ENCODE assay signal across 17 cellular contexts in the genomic region with DNA sequence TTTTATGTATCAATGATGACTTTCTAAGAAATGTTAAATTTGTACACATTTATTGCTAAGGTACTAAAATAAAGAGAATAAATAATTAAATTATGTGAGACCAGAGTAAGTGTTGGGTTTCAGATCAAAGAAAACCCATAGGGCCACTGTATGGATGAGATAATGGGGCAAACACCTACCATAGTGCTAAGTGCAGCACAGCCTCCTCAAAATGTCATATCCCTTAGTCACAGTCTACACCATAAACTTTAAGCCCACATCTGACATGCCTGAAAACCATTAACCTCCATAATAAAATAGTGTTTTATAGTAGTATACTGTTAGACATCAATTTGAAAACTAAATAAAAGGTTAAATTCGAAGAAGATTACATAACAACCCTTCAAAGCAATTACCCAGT. TPM values are rescaled to one million over a fixed set of nuclear protein-coding genes. Genes with fewer than 3 reads are reported as not detected.
DNase-seq lines count a peak whose midpoint lies in the region; ATAC-seq lines count a peak whose summit lies in the region.
"Had no signal": no experiment of that assay in that cellular context is flagged by ENCODE, and none has a peak within 500 bp of the region (broad histone marks: within the 10 kb centered on the region; RNA-seq: fewer than 3 reads in every experiment).

No MANE protein-coding gene starts in this region.

- peaks cover 6% of the 10 kb centered on the region for H3K4me1 ChIP-seq in endocrine pancreas (ENCODE audit: control insufficient read depth, insufficient read depth, low read length)
- H3K4me1 ChIP-seq: BLaER1, Peyer's patch had no signal

- H3K9me3 Mint-ChIP-seq in activated CD4-positive, alpha-beta T cell treated with anti-CD3 and anti-CD28 coated beads for 36 hours (ENCODE audit: low read depth), result no peaks in the 10 kb centered on the region
- H3K9me3 Mint-ChIP-seq in stimulated activated naive CD8-positive, alpha-beta T cell treated with anti-CD3 and anti-CD28 coated beads, Interleukin-15, amount 100 ng/mL, for 72 hours, result no peaks in the 10 kb centered on the region

- CTCF ChIA-PET in activated CD4-positive, alpha-beta T cell treated with anti-CD3 and anti-CD28 coated beads for 36 hours (lab: Charles Lee), result no interaction called here

- no peak overlapping the region for H3K27ac Mint-ChIP-seq in activated CD4-positive, alpha-beta T cell treated with anti-CD3 and anti-CD28 coated beads for 36 hours
- H3K27ac Mint-ChIP-seq in stimulated activated naive CD8-positive, alpha-beta T cell treated with anti-CD3 and anti-CD28 coated beads, Interleukin-15, amount 100 ng/mL, for 72 hours, result no peak overlapping the region

- peaks cover 12% of the 10 kb centered on the region for H3K36me3 Mint-ChIP-seq in activated CD4-positive, alpha-beta T cell treated with anti-CD3 and anti-CD28 coated beads for 36 hours (ENCODE audit: low read depth)

- no peaks in the 10 kb centered on the region for H3K27me3 ChIP-seq in endocrine pancreas (ENCODE audit: control insufficient read depth, insufficient read depth, low read length)
- H3K27me3 ChIP-seq: BLaER1, Peyer's patch had no signal

- peak; percentile 61 for ATAC-seq in activated CD4-positive, alpha-beta T cell treated with anti-CD3 and anti-CD28 coated beads for 36 hours
- ATAC-seq in stimulated activated naive CD8-positive, alpha-beta T cell treated with anti-CD3 and anti-CD28 coated beads, Interleukin-15, Interleukin-2, amounts not matched to agents 100 U/mL and 50 U/mL, for 24 hours, result peak; percentile 94
- no peak for ATAC-seq in stimulated activated naive CD8-positive, alpha-beta T cell treated with anti-CD3 and anti-CD28 coated beads, Interleukin-15, amount 100 ng/mL, for 72 hours
- ATAC-seq: HepG2 had no signal

- no peaks in the 10 kb centered on the region for H3K9me3 ChIP-seq in endocrine pancreas (ENCODE audit: control insufficient read depth, low read length)
- H3K9me3 ChIP-seq: BLaER1, Peyer's patch had no signal

- intact Hi-C loops in activated CD4-positive, alpha-beta T cell treated with anti-CD3 and anti-CD28 coated beads for 36 hours (cut with DNase I, micrococcal nuclease), result no loop called here

- H3K9ac ChIP-seq in endocrine pancreas (ENCODE audit: control insufficient read depth, insufficient read depth, low read length), result no peak overlapping the region
- H3K9ac ChIP-seq: BLaER1, GM23248 had no signal

- POLR2A ChIA-PET in activated CD4-positive, alpha-beta T cell treated with anti-CD3 and anti-CD28 coated beads for 36 hours (lab: Charles Lee), result no interaction called here

- H3K4me3 Mint-ChIP-seq in activated CD4-positive, alpha-beta T cell treated with anti-CD3 and anti-CD28 coated beads for 36 hours, result no peak overlapping the region
- no peak overlapping the region for H3K4me3 Mint-ChIP-seq in stimulated activated naive CD8-positive, alpha-beta T cell treated with anti-CD3 and anti-CD28 coated beads, Interleukin-15, amount 100 ng/mL, for 72 hours
- H3K4me3 Mint-ChIP-seq: CD4-positive, CD25-positive, alpha-beta regulatory T cell had no signal

- H3K27me3 Mint-ChIP-seq in activated CD4-positive, alpha-beta T cell treated with anti-CD3 and anti-CD28 coated beads for 36 hours, result no peaks in the 10 kb centered on the region
- H3K27me3 Mint-ChIP-seq in stimulated activated naive CD8-positive, alpha-beta T cell treated with anti-CD3 and anti-CD28 coated beads, Interleukin-15, amount 100 ng/mL, for 72 hours, result no peaks in the 10 kb centered on the region
- H3K27me3 Mint-ChIP-seq: CD4-positive, CD25-positive, alpha-beta regulatory T cell had no signal

- peak overlapping the region; percentile 7 for H3K4me3 ChIP-seq in endocrine pancreas (ENCODE audit: control insufficient read depth, insufficient read depth, low read length)
- H3K4me3 ChIP-seq: BLaER1, GM23248, Peyer's patch had no signal

- no peaks in the 10 kb centered on the region for H3K36me3 ChIP-seq in endocrine pancreas (ENCODE audit: control insufficient read depth, insufficient read depth, low read length)

- DNase-seq in activated CD4-positive, alpha-beta T cell treated with anti-CD3 and anti-CD28 coated beads for 36 hours, result no peak
- DNase-seq in activated CD4-positive, alpha-beta T cell treated with anti-CD3 and anti-CD28 coated beads, Interleukin-2, amount 50 U/mL, for 1 hour, result no peak
- no peak for DNase-seq in stimulated activated naive CD8-positive, alpha-beta T cell treated with anti-CD3 and anti-CD28 coated beads, Interleukin-15, Interleukin-2, amounts not matched to agents 100 U/mL and 50 U/mL, for 24 hours
- DNase-seq in stimulated activated naive CD8-positive, alpha-beta T cell treated with anti-CD3 and anti-CD28 coated beads, Interleukin-15, amount 100 ng/mL, for 72 hours, result no peak
- no peak for DNase-seq in COLO829 (ENCODE audit: low spot score)
- DNase-seq in NCI-H510A (lab: John Stamatoyannopoulos, UW), result no peak
- DNase-seq: CD4-positive, CD25-positive, alpha-beta regulatory T cell; GM23248; H7; KBM-7; NCI-H446; NCI-H526; Peyer's patch; SHP77 treated with DMSO at 0.1 percent for 48 hours had no signal

- peaks cover 35% of the 10 kb centered on the region for H3K4me1 Mint-ChIP-seq in activated CD4-positive, alpha-beta T cell treated with anti-CD3 and anti-CD28 coated beads for 36 hours
- peaks cover 16% of the 10 kb centered on the region for H3K4me1 Mint-ChIP-seq in stimulated activated naive CD8-positive, alpha-beta T cell treated with anti-CD3 and anti-CD28 coated beads, Interleukin-15, amount 100 ng/mL, for 72 hours

RNA-seq across cellular contexts. Expression of a gene that starts 37.5 kb away (rescaled TPM):
- 10 to 100 TPM in 1 of 2 experiments, 1 to 10 TPM in 1; 8.4 to 12.3 TPM for total RNA-seq in activated CD4-positive, alpha-beta T cell treated with anti-CD3 and anti-CD28 coated beads for 36 hours
